Comparison of ENCODE assay signal across 14 cellular contexts in the genomic region with DNA sequence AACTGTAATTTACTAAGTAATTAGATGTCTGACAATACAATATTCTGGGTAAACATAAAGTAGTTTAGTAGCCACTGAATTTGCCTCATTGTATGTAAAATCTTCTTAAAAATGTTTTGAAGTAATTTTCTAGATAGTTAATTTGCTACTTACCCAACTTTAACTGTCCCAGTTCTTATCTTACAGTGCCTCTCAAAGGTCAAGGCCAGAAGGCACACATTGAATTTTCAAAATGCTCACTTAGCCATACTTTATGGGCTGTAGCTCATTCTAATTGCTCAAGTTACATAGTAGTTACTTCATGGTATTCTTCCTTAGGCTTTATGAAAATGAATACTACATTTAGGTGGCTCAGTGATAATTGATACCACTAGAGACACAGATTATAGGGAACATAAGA.
DNase-seq lines count a peak whose midpoint lies in the region; ATAC-seq and TF ChIP-seq lines count a peak whose summit lies in the region.
"Had no signal": no experiment of that assay in that cellular context is flagged by ENCODE, and none has a peak within 500 bp of the region (broad histone marks: within the 10 kb centered on the region; RNA-seq: fewer than 3 reads in every experiment).

No MANE protein-coding gene starts in this region.

- no peak for ATAC-seq in GM18907 (IDR thresholded peaks at IDR 0.05; ENCODE audit: unreplicated experiment)

- H3K27ac ChIP-seq in C4-2B (no peak overlapping the region), VCaP (no peak overlapping the region)
- H3K27ac ChIP-seq: left ventricle myocardium inferior, skin epidermis had no signal

- peak; percentile 9 for DNase-seq in HCEC 1CT
- peak; percentile 37 for DNase-seq in iris pigment epithelial cell (ENCODE audit: low read depth)
- no peak for DNase-seq in NCI-H187 (lab: John Stamatoyannopoulos, UW)
- no peak for DNase-seq in activated effector memory CD4-positive, alpha-beta T cell treated with Interleukin-2 at 50 U/mL for 16 hours
- DNase-seq in middle frontal gyrus (ENCODE audit: extremely low spot score, low spot score): no peak
- DNase-seq: activated CD4-positive, alpha-beta T cell treated with anti-CD3 and anti-CD28 coated beads for 48 hours; activated naive CD4-positive, alpha-beta T cell treated with anti-CD3 and anti-CD28 coated beads, Interleukin-2, amount 50 U/mL, for 16 hours; left ventricle myocardium inferior; NCI-H1436; SHP77 had no signal

- TF ChIP-seq CTCF in C4-2B (conservative IDR thresholded peaks at IDR 0.05): peak; percentile 42
- TF ChIP-seq CTCF in VCaP (conservative IDR thresholded peaks at IDR 0.05): peak; percentile 60

Comparison
In these comparisons a context has a peak if more than half of its experiments do, and no peak if none do; other contexts are left out.
1. DNase-seq: peak in HCEC 1CT (single experiment) and iris pigment epithelial cell (single experiment); none in NCI-H187 (0 of 2), activated effector memory CD4-positive, alpha-beta T cell treated with Interleukin-2 at 50 U/mL for 16 hours (single experiment) and middle frontal gyrus (single experiment).